Comparison of ENCODE assay signal across 29 cellular contexts in the genomic region with DNA sequence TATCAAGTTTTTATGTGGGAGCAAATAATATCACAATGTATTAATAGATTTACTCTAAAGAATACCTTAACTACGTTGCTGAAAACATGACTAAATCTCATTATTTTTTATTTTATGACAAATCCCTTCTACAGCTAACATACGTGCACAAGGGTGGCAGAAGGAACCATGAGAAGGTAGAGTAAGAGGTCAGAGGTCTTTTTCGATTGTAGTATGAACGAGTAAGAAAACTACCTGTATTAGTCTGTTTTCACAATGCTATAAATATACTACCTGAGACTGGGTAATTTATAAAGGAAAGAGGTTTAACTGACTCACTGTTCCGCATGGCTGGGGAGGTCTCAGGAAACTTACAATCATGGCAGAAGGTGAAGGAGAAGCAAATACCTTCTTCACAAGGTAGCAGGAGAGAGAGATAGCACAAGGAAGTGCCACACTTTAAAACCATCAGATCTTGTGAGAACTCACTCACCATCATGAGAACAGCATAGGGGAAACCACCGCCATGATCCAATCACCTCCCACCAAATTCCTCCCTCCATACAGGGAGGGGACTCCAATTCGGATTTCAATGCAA.
"Had no signal": no experiment of that assay in that cellular context is flagged by ENCODE, and none has a peak within 500 bp of the region (broad histone marks: within the 10 kb centered on the region; RNA-seq: fewer than 3 reads in every experiment).

No MANE protein-coding gene starts in this region.

- DNase-seq: activated CD4-positive, alpha-beta memory T cell treated with anti-CD3 and anti-CD28 coated beads, Interleukin-2, amount 10 ng/mL, durations not matched to agents 7 days and 5 days; activated CD4-positive, alpha-beta T cell treated with anti-CD3 and anti-CD28 coated beads for 1 hour; activated CD4-positive, alpha-beta T cell treated with anti-CD3 and anti-CD28 coated beads for 48 hours; activated CD4-positive, CD25-positive, alpha-beta regulatory T cell; activated CD8-positive, alpha-beta memory T cell treated with anti-CD3 and anti-CD28 coated beads for 24 hours; activated CD8-positive, alpha-beta memory T cell treated with anti-CD3 and anti-CD28 coated beads, Interleukin-2, amount 10 ng/mL, durations not matched to agents 7 days and 5 days; activated CD8-positive, alpha-beta memory T cell treated with anti-CD3 and anti-CD28 coated beads, Interleukin-2, amount 50 U/mL, for 48 hours; activated gamma-delta T cell; activated naive CD4-positive, alpha-beta T cell treated with Interleukin-2 at 50 U/mL for 16 hours; activated naive CD8-positive, alpha-beta T cell treated with anti-CD3 and anti-CD28 coated beads, Interleukin-2, amount 10 ng/mL, durations not matched to agents 7 days and 5 days; activated T-cell treated with anti-CD3 and anti-CD28 coated beads, Interleukin-2, amount 50 U/mL, for 1 hour; amygdala; Kasumi-1; MG63; NCI-H1048; NCI-H1105 treated with DMSO at 0.1 percent for 48 hours; NCI-H1436; NCI-H1694; NCI-H1930; NCI-H2081 treated with DMSO at 0.1 percent for 48 hours; NCI-H226; RPMI8226; SHP77 treated with DMSO at 0.1 percent for 48 hours; SK-N-SH had no signal

- ATAC-seq: activated CD8-positive, alpha-beta memory T cell treated with anti-CD3 and anti-CD28 coated beads, Interleukin-2, amount 10 ng/mL, durations not matched to agents 7 days and 5 days; Panc1 had no signal

- H3K27ac Mint-ChIP-seq: activated CD4-positive, alpha-beta memory T cell treated with anti-CD3 and anti-CD28 coated beads, Interleukin-2, amount 10 ng/mL, durations not matched to agents 7 days and 5 days; activated CD8-positive, alpha-beta memory T cell treated with anti-CD3 and anti-CD28 coated beads, Interleukin-2, amount 10 ng/mL, durations not matched to agents 7 days and 5 days; activated naive CD4-positive, alpha-beta T cell treated with anti-CD3 and anti-CD28 coated beads, Interleukin-2, amount 50 U/mL, for 24 hours; activated naive CD8-positive, alpha-beta T cell treated with anti-CD3 and anti-CD28 coated beads, Interleukin-2, amount 10 ng/mL, durations not matched to agents 7 days and 5 days; activated T-helper 2 cell treated with anti-CD3 and anti-CD28 coated beads, Interferon-gamma antibody, Interleukin-2, Interleukin-4, amounts not matched to agents 10 μg/mL and 5 μg/mL and 100 μg/mL, durations not matched to agents 14 hours and 24 hours and 36 hours; T-helper 1 cell treated with Interleukin-12 subunit alpha and Interleukin-12 subunit beta and Interleukin-4 antibody, amounts not matched to agents 30 μg/mL and 1 μg/mL, for 36 hours; T-helper 2 cell treated with Interferon-gamma antibody and Interleukin-4, amounts not matched to agents 5 μg/mL and 100 μg/mL, for 36 hours had no signal

- H3K4me3 Mint-ChIP-seq: activated CD4-positive, alpha-beta memory T cell treated with anti-CD3 and anti-CD28 coated beads, Interleukin-2, amount 10 ng/mL, durations not matched to agents 7 days and 5 days; activated CD8-positive, alpha-beta memory T cell treated with anti-CD3 and anti-CD28 coated beads, Interleukin-2, amount 10 ng/mL, durations not matched to agents 7 days and 5 days; activated naive CD4-positive, alpha-beta T cell treated with anti-CD3 and anti-CD28 coated beads, Interleukin-2, amount 50 U/mL, for 24 hours; activated naive CD8-positive, alpha-beta T cell treated with anti-CD3 and anti-CD28 coated beads, Interleukin-2, amount 10 ng/mL, durations not matched to agents 7 days and 5 days; T-helper 1 cell treated with Interleukin-12 subunit alpha and Interleukin-12 subunit beta and Interleukin-4 antibody, amounts not matched to agents 30 μg/mL and 1 μg/mL, for 36 hours; T-helper 2 cell treated with Interferon-gamma antibody and Interleukin-4, amounts not matched to agents 5 μg/mL and 100 μg/mL, for 36 hours had no signal

- H3K9me3 Mint-ChIP-seq: activated CD4-positive, alpha-beta memory T cell treated with anti-CD3 and anti-CD28 coated beads, Interleukin-2, amount 10 ng/mL, durations not matched to agents 7 days and 5 days; activated naive CD4-positive, alpha-beta T cell treated with anti-CD3 and anti-CD28 coated beads, Interleukin-2, amount 50 U/mL, for 24 hours; activated naive CD8-positive, alpha-beta T cell treated with anti-CD3 and anti-CD28 coated beads, Interleukin-2, amount 10 ng/mL, durations not matched to agents 7 days and 5 days; activated T-helper 2 cell treated with anti-CD3 and anti-CD28 coated beads, Interferon-gamma antibody, Interleukin-2, Interleukin-4, amounts not matched to agents 10 μg/mL and 5 μg/mL and 100 μg/mL, durations not matched to agents 14 hours and 24 hours and 36 hours; T-helper 1 cell treated with Interleukin-12 subunit alpha and Interleukin-12 subunit beta and Interleukin-4 antibody, amounts not matched to agents 30 μg/mL and 1 μg/mL, for 36 hours; T-helper 2 cell treated with Interferon-gamma antibody and Interleukin-4, amounts not matched to agents 5 μg/mL and 100 μg/mL, for 36 hours had no signal

- H3K4me1 Mint-ChIP-seq: activated CD4-positive, alpha-beta memory T cell treated with anti-CD3 and anti-CD28 coated beads, Interleukin-2, amount 10 ng/mL, durations not matched to agents 7 days and 5 days; activated CD8-positive, alpha-beta memory T cell treated with anti-CD3 and anti-CD28 coated beads, Interleukin-2, amount 10 ng/mL, durations not matched to agents 7 days and 5 days had no signal

- H3K27me3 Mint-ChIP-seq: activated CD4-positive, alpha-beta memory T cell treated with anti-CD3 and anti-CD28 coated beads, Interleukin-2, amount 10 ng/mL, durations not matched to agents 7 days and 5 days; activated CD8-positive, alpha-beta memory T cell treated with anti-CD3 and anti-CD28 coated beads, Interleukin-2, amount 10 ng/mL, durations not matched to agents 7 days and 5 days; activated naive CD4-positive, alpha-beta T cell treated with anti-CD3 and anti-CD28 coated beads, Interleukin-2, amount 50 U/mL, for 24 hours; activated naive CD8-positive, alpha-beta T cell treated with anti-CD3 and anti-CD28 coated beads, Interleukin-2, amount 10 ng/mL, durations not matched to agents 7 days and 5 days had no signal
